8 cellular contexts compared by ENCODE assay signal in the genomic region with DNA sequence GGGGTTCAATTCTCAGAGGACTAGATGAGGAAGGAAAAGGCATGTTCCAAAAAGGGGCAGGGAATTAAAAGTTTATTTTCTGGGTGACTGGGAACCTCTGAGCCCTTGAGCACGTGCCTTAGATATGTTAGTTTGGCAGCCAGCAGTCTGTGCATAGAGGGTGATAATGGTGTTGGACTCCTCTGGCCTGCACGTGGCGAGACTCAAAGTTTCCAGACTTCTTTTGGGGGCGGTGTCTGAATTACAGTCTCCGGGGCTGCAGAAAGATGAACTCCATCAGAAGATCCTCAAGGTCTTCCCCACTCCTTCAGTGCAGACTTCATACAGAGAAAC. TPM values are rescaled to one million over a fixed set of nuclear protein-coding genes. Genes with fewer than 3 reads are reported as not detected.
DNase-seq lines count a peak whose midpoint lies in the region; ATAC-seq and TF ChIP-seq lines count a peak whose summit lies in the region.

No MANE protein-coding gene starts in this region.

- intact Hi-C loops in natural killer cell (cut with micrococcal nuclease) = loop anchor here (5.0 kb wide), 1 partner anchor 75 kb away; no protein-coding TSS in a partner anchor

- 48 to 69% methylated on average over 4 to 5 of the region's 5 CpGs for WGBS in endodermal cell (ENCODE audit: insufficient coverage in 1 of 2, insufficient read length in 1 of 2), 2 experiments

- no peak for ATAC-seq in natural killer cell
- no peak for ATAC-seq in HG03135 (IDR thresholded peaks at IDR 0.05; ENCODE audit: unreplicated experiment)
- ATAC-seq in HG02840 (IDR thresholded peaks at IDR 0.05; ENCODE audit: low FRiP score, unreplicated experiment) = no peak

- H3K27ac Mint-ChIP-seq in endodermal cell = peak overlapping the region; percentile 93
- H3K27ac Mint-ChIP-seq in natural killer cell = peak overlapping the region; percentile 22 to 78

- no peaks in the 10 kb centered on the region for H3K36me3 Mint-ChIP-seq in endodermal cell (ENCODE audit: low read depth)
- H3K36me3 Mint-ChIP-seq in natural killer cell = no peaks in the 10 kb centered on the region

- H3K36me3 ChIP-seq in H7 (replicated peaks; ENCODE audit: control insufficient read depth, insufficient read depth, low read length) (no peaks in the 10 kb centered on the region), SJCRH30 (no peaks in the 10 kb centered on the region), endodermal cell (ENCODE audit: control insufficient read depth, insufficient read depth, low read length) (no peaks in the 10 kb centered on the region)

- H3K4me1 ChIP-seq in SJCRH30 = peaks cover 8% of the 10 kb centered on the region; the same call in 1 of the 2 replicates
- peaks cover 15% of the 10 kb centered on the region for H3K4me1 ChIP-seq in endodermal cell (ENCODE audit: control insufficient read depth, insufficient read depth, low read length)

- peak overlapping the region; percentile 63 for H3K4me3 ChIP-seq in H7 (ENCODE audit: insufficient read depth, low read depth, low read length)
- peak overlapping the region; percentile 71 for H3K4me3 ChIP-seq in SJCRH30
- peak overlapping the region; percentile 83 for H3K4me3 ChIP-seq in endodermal cell (ENCODE audit: low read length)

- H3K4me1 Mint-ChIP-seq in endodermal cell = peaks cover 32% of the 10 kb centered on the region
- H3K4me1 Mint-ChIP-seq in natural killer cell = peaks cover 18 to 22% of the 10 kb centered on the region in 2 donors

- H3K9ac ChIP-seq in endodermal cell (ENCODE audit: extremely low read depth, low read length, poor library complexity, severe bottlenecking) = peak overlapping the region; percentile 56

- DNase-seq in H7 (peak; percentile 39), SJCRH30 (peak in 1 of 2 experiments; percentile 43), endodermal cell (no peak), natural killer cell (no peak), NCI-H345 (lab: John Stamatoyannopoulos, UW) (no peak), LoVo (ENCODE audit: low spot score) (no peak)

- no peaks in the 10 kb centered on the region for H3K9me3 ChIP-seq in SJCRH30 (replicated peaks)
- H3K9me3 ChIP-seq in endodermal cell (ENCODE audit: control insufficient read depth, low read length) = no peaks in the 10 kb centered on the region

- H3K4me3 Mint-ChIP-seq in endodermal cell = peak overlapping the region; percentile 79
- H3K4me3 Mint-ChIP-seq in natural killer cell = peak overlapping the region; percentile 95

- H3K9me3 Mint-ChIP-seq in endodermal cell (no peaks in the 10 kb centered on the region), natural killer cell (no peaks in the 10 kb centered on the region)

- TF ChIP-seq CTCF in endodermal cell (conservative IDR thresholded peaks at IDR 0.05) (no peak), natural killer cell (IDR thresholded peaks at IDR 0.05) (no peak)

- H3K27ac ChIP-seq in SJCRH30 (peak overlapping the region; percentile 68), endodermal cell (ENCODE audit: low read depth, low read length) (peak overlapping the region; percentile 45)

- no peaks in the 10 kb centered on the region; the same call in 1 of the 2 replicates for H3K27me3 ChIP-seq in H7 (ENCODE audit: control insufficient read depth, insufficient read depth, low read length)
- no peaks in the 10 kb centered on the region for H3K27me3 ChIP-seq in SJCRH30
- H3K27me3 ChIP-seq in endodermal cell (ENCODE audit: control insufficient read depth, insufficient read depth, low read length, poor library complexity, severe bottlenecking) = peaks cover 6% of the 10 kb centered on the region

- H3K27me3 Mint-ChIP-seq in endodermal cell (ENCODE audit: insufficient read depth) (peaks cover 5% of the 10 kb centered on the region), natural killer cell (ENCODE audit: low read depth in 2 of 2) (peaks cover 12 to 19% of the 10 kb centered on the region in 2 donors)

RNA-seq across cellular contexts. Expression of a gene that starts 0.9 kb away (rescaled TPM):
- 22.1 and 27.7 TPM in 2 replicates for total RNA-seq in H7 (2014; rRNA removed; shearing (Covaris generic))
- 9.1 and 9.7 TPM in 2 replicates for total RNA-seq in SJCRH30 (2014; rRNA removed; shearing (Covaris generic))
- total RNA-seq in endodermal cell (10 to 100 TPM; 15.8 to 19.8 TPM), natural killer cell (under 1 TPM; 0.23 to 0.34 (median 0.33) TPM)
- polyA plus RNA-seq in endodermal cell (2013, experiment 1 of 2) = 35.8 TPM
- polyA plus RNA-seq in endodermal cell (2013, experiment 2 of 2) = 29.9 TPM
